1 cellular context compared by ENCODE assay signal in the genomic region with DNA sequence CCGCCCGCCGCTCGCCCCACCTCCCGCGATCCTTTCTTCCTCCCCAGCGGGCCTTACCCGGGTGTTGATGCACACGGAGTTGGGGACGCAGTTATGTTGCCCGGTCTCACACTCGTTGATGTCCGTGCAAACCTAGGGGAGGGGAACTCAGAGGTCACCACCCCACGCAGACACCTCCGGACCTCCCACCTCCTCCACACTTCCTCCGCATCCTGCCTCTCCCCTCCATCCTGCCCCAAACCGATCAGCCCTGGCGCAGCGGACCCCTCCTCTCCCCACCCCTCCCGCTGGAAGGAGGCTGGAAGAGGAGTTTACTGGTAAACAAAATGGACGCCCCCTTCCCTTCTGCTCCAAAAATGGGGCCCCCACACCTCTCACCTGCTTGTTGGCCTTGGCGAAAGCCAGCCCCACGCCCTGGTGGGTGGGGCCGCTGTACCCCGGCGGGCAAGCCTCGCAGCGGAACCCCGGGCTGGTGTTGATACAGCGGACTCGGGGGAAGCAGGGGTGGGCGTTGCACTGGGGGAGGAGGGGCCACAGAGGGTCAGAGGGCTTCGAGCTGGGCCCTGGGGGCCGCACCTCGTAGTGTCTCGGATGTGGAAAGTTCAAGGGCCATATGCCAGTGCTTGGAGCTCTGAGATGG.
A peak's percentile ranks its signal among the peaks of the same experiment; 100 is the strongest.
TF ChIP-seq lines count a peak whose summit lies in the region.

No MANE protein-coding gene starts in this region.

TF ChIP-seq in GM23338, 12 proteins besides CTCF, POLR2A, EP300 and RAD21:
- TF ChIP-seq ETS1 (IDR thresholded peaks at IDR 0.05) (no peak), EZH2 (IDR thresholded peaks at IDR 0.05; ENCODE audit: low read depth, unreplicated experiment) (peak; percentile 58)
